13 cellular contexts compared by ENCODE assay signal in the genomic region with DNA sequence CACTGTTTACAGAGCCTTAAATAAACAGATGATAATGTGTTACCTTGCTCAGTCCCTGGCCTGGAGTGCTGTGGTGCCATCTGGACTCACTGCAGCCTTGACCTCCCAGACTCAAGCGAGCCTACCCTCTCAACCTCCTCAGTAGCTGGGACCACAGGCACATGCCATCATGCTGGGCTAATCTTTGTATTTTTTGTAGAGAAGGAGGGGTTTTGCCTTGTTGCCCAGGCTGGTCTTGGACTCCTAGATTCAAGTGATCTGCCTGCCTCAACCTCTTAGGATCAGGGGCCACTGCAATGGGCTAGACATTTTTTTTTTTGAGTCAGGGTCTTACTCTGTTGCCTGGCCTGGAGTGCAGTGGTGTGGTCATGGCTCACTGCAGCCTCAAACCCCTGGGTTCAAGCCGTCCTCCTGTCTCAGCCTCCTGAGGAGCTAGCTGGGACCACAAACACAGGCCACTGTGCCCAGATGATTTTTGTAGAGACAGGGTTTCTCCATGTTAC. TPM values are rescaled to one million over a fixed set of nuclear protein-coding genes. Genes with fewer than 3 reads are reported as not detected.
DNase-seq lines count a peak whose midpoint lies in the region; ATAC-seq, FAIRE-seq and TF ChIP-seq lines count a peak whose summit lies in the region.
"Had no signal": no experiment of that assay in that cellular context is flagged by ENCODE, and none has a peak within 500 bp of the region (broad histone marks: within the 10 kb centered on the region; RNA-seq: fewer than 3 reads in every experiment).

No MANE protein-coding gene starts in this region.

- 64% methylated on average over 2 of the region's 2 CpGs for WGBS in K562 (ENCODE audit: insufficient coverage, low coverage, missing lambda C conversion rate)

- no peak overlapping the region for H2AFZ ChIP-seq in K562 (ENCODE audit: low read depth, low read length)

- no peaks in the 10 kb centered on the region for H3K27me3 ChIP-seq in CD4-positive, alpha-beta memory T cell (ENCODE audit: insufficient read depth, low read length)
- H3K27me3 ChIP-seq in K562 (ENCODE audit: control insufficient read depth in 2 of 2, insufficient read depth in 2 of 2, low read length in 2 of 2): no peaks in the 10 kb centered on the region
- H3K27me3 ChIP-seq: SJSA1 had no signal

- no peak overlapping the region for H3K4me2 ChIP-seq in K562 (ENCODE audit: insufficient read depth, low read length)

- H3K4me3 Mint-ChIP-seq in CD4-positive, alpha-beta memory T cell: peak overlapping the region in 5 of 8 donors; percentile 32 to 92 (median 44)
- no peak overlapping the region for H3K4me3 Mint-ChIP-seq in nephron progenitor cell

- peaks cover 4% of the 10 kb centered on the region; the same call in 2 of the 3 replicates for H3K79me2 ChIP-seq in K562 (ENCODE audit: control insufficient read depth, insufficient read depth, low read length)

- TF ChIP-seq EP300 in K562 (IDR thresholded peaks at IDR 0.05; ENCODE audit: low read length): no peak

- H3K27me3 Mint-ChIP-seq in CD4-positive, alpha-beta memory T cell: no peaks in the 10 kb centered on the region
- peaks cover 9% of the 10 kb centered on the region for H3K27me3 Mint-ChIP-seq in nephron progenitor cell (ENCODE audit: low read depth, poor library complexity)

- ATAC-seq in K562 (no peak), SK-N-SH treated with all-trans-retinoic acid at 6 μM for 48 hours (no peak)

- in situ Hi-C loops in K562 (cut with MboI): no loop called here

- H3K9me3 Mint-ChIP-seq in CD4-positive, alpha-beta memory T cell: no peaks in the 10 kb centered on the region
- H3K9me3 Mint-ChIP-seq in nephron progenitor cell: no peaks in the 10 kb centered on the region

- CTCF ChIA-PET in CD4-positive, alpha-beta memory T cell (lab: Charles Lee; ENCODE audit: partially characterized antibody): interaction anchor here (0.7 to 4.0 kb wide), 7 partner anchors 12 to 466 kb away, joined by 3 to 27 read pairs (median 5); no protein-coding TSS in a partner anchor
- CTCF ChIA-PET in K562 (lab: Yijun Ruan, JAX; ENCODE audit: low intra/inter-chr PET ratio): no interaction called here

- H3K36me3 Mint-ChIP-seq in CD4-positive, alpha-beta memory T cell: no peaks in the 10 kb centered on the region
- H3K36me3 Mint-ChIP-seq in nephron progenitor cell (ENCODE audit: low read depth): no peaks in the 10 kb centered on the region

- H3K9me1 ChIP-seq in K562 (ENCODE audit: control insufficient read depth, insufficient read depth, low read length): no peaks in the 10 kb centered on the region

- TF ChIP-seq CTCF in K562 (IDR thresholded peaks at IDR 0.05 in 2 of 3, conservative IDR thresholded peaks at IDR 0.05 in 1 of 3; ENCODE audit: insufficient read depth in 2 of 3, low read depth in 1 of 3, low read length in 3 of 3): no peak
- no peak for TF ChIP-seq CTCF in nephron progenitor cell (IDR thresholded peaks at IDR 0.05)

- H3K36me3 ChIP-seq in CD4-positive, alpha-beta memory T cell (ENCODE audit: insufficient read depth, low read length): no peaks in the 10 kb centered on the region
- H3K36me3 ChIP-seq in KOPT-K1 (ENCODE audit: insufficient read depth, low read length): no peaks in the 10 kb centered on the region
- no peaks in the 10 kb centered on the region for H3K36me3 ChIP-seq in K562 (ENCODE audit: control insufficient read depth, insufficient read depth, low read length)
- H3K36me3 ChIP-seq: SJSA1 had no signal

- no TSS peak for BruUV-seq in K562 (replicated peaks; lab: Mats Ljungman, UMichigan)

- no peak for TF ChIP-seq POLR2A in K562 (conservative IDR thresholded peaks at IDR 0.05)

- H4K20me1 ChIP-seq in K562 (replicated peaks; ENCODE audit: control insufficient read depth, insufficient read depth, low read length): no peaks in the 10 kb centered on the region

- H3K27ac ChIP-seq in CD4-positive, alpha-beta memory T cell (ENCODE audit: low read depth, low read length): no peak overlapping the region
- H3K27ac ChIP-seq in KOPT-K1 (ENCODE audit: low read depth, low read length, poor library complexity, severe bottlenecking) (peak overlapping the region; percentile 79), K562 (ENCODE audit: extremely low read depth, low read depth, low read length) (peak overlapping the region; percentile 27; the same call in 1 of the 3 replicates)
- H3K27ac ChIP-seq: SJSA1 had no signal

- H3K4me1 ChIP-seq in CD4-positive, alpha-beta memory T cell (ENCODE audit: insufficient read depth, low read length): peaks cover 40% of the 10 kb centered on the region
- peaks cover 41 to 72% of the 10 kb centered on the region in 2 experiments for H3K4me1 ChIP-seq in K562 (replicated peaks in 1 of 2; ENCODE audit: control insufficient read depth in 2 of 2, insufficient read depth in 2 of 2, low read length in 2 of 2)

- POLR2A ChIA-PET in CD4-positive, alpha-beta memory T cell (lab: Charles Lee; ENCODE audit: partially characterized antibody): interaction anchor here (1.1 to 2.7 kb wide), 9 partner anchors 10 to 143 kb away, joined by 3 to 10 read pairs (median 5); a partner anchor contains a TSS
- POLR2A ChIA-PET in K562 (lab: Yijun Ruan, JAX): interaction anchor here (0.8 to 1.3 kb wide), 2 partner anchors 11 to 242 kb away, joined by 3 to 11 read pairs; no protein-coding TSS in a partner anchor

- no peaks in the 10 kb centered on the region for H3K9me3 ChIP-seq in CD4-positive, alpha-beta memory T cell (ENCODE audit: control insufficient read depth in 1 of 2, low read length in 2 of 2)
- H3K9me3 ChIP-seq in KOPT-K1 (ENCODE audit: insufficient read depth, low read length, poor library complexity, severe bottlenecking) (no peaks in the 10 kb centered on the region), K562 (replicated peaks; ENCODE audit: control insufficient read depth, insufficient read depth, low read depth, low read length) (no peaks in the 10 kb centered on the region)
- H3K9me3 ChIP-seq: SJSA1 had no signal

- peaks cover 21 to 53% (median 39%) of the 10 kb centered on the region in 4 donors for H3K4me1 Mint-ChIP-seq in CD4-positive, alpha-beta memory T cell
- H3K4me1 Mint-ChIP-seq in nephron progenitor cell: peaks cover 57% of the 10 kb centered on the region

- H3K9ac ChIP-seq in K562 (ENCODE audit: insufficient read depth in 1 of 2, low read depth in 2 of 2, low read length in 2 of 2): peak overlapping the region in 1 of 2 experiments; percentile 23; a peak in 1 of 4 replicates

- peak overlapping the region; percentile 4 to 86 (median 73) for H3K27ac Mint-ChIP-seq in CD4-positive, alpha-beta memory T cell
- peak overlapping the region; percentile 81 for H3K27ac Mint-ChIP-seq in nephron progenitor cell

- TF ChIP-seq RAD21 in K562 (CRISPR knock-in tag; conservative IDR thresholded peaks at IDR 0.05 in 1 of 2, IDR thresholded peaks at IDR 0.05 in 1 of 2): no peak

- intact Hi-C loops in CD4-positive, alpha-beta memory T cell (cut with micrococcal nuclease): loop anchor here (5.0 kb wide), 2 partner anchors 46 to 146 kb away; a partner anchor contains a TSS
- intact Hi-C loops in K562 (cut with micrococcal nuclease): no loop called here

- no peak for DNase-seq in CD4-positive, alpha-beta memory T cell
- DNase-seq in K562 (ENCODE audit: extremely low read depth in 1 of 4, low spot score in 3 of 4): no peak
- DNase-seq in nephron progenitor cell: no peak
- no peak for DNase-seq in dermis blood vessel endothelial cell
- DNase-seq in urothelium cell line (ENCODE audit: low spot score): no peak
- no peak for DNase-seq in activated effector memory CD4-positive, alpha-beta T cell treated with Interleukin-2 at 50 U/mL for 16 hours
- DNase-seq: NCI-H187; stimulated activated naive CD4-positive, alpha-beta T cell treated with Interleukin-2 at 50 U/mL for 16 hours had no signal

- FAIRE-seq in K562 (lab: Jason Lieb, UNC): no peak
- FAIRE-seq in urothelium cell line (lab: Jason Lieb, UNC): no peak
- FAIRE-seq: bronchial epithelial cell, H1 had no signal

- no peak overlapping the region for H3K4me3 ChIP-seq in CD4-positive, alpha-beta memory T cell (ENCODE audit: low read length in 2 of 2)
- no peak overlapping the region for H3K4me3 ChIP-seq in K562

RNA-seq across cellular contexts. Expression of a gene that starts 5.0 kb away (rescaled TPM):
- total RNA-seq in CD4-positive, alpha-beta memory T cell: 10 to 100 TPM; 20.6 to 22.8 TPM
- 10 to 100 TPM in 1 of 2 donors, 1 to 10 TPM in 1; 8.5 to 15.5 TPM for polyA plus RNA-seq in CD4-positive, alpha-beta memory T cell
- total RNA-seq in K562 (2011; cell fraction: chromatin; rRNA removed; ENCODE audit: low replicate concordance): 16.1 and 63.4 TPM in 2 replicates
- 75.0 and 82.4 TPM in 2 replicates for total RNA-seq in K562 (2011; cell fraction: nucleolus; rRNA removed)
- total RNA-seq in K562 (2011; cell fraction: nucleoplasm; rRNA removed): 39.3 and 45.6 TPM in 2 replicates
- 13.9 and 14.0 TPM in 2 replicates for total RNA-seq in K562 (2014; rRNA removed)
- 2.6 and 3.6 TPM in 2 replicates for total RNA-seq in K562 (2014; rRNA removed; fragmentation: Illumina TruSeq; extraction: Trizol)
- total RNA-seq in K562 (2015; rRNA removed; fragmentation: Illumina TruSeq; extraction: Trizol): 9.3 and 10.7 TPM in 2 replicates
- 18.0 and 21.5 TPM in 2 replicates for total RNA-seq in K562 (2021)
- 8.5 and 8.6 TPM in 2 replicates for polyA plus RNA-seq in K562 (2011; rRNA removed)
- 7.8 and 21.4 TPM in 2 replicates for polyA plus RNA-seq in K562 (2011; cell fraction: cytosol; rRNA removed)
- polyA plus RNA-seq in K562 (2011; cell fraction: nucleus; rRNA removed): 29.1 and 66.7 TPM in 2 replicates
- 10.6 and 14.8 TPM in 2 replicates for polyA plus RNA-seq in K562 (2012)
- polyA plus RNA-seq in K562 (2014; fragmentation: Illumina TruSeq; extraction: Trizol): 6.2 and 12.7 TPM in 2 replicates
- under 1 TPM; 0.04 to 0.21 TPM for polyA plus RNA-seq in K562 (2014; fragmentation: Nextera tagmentation; extraction: Ambion mirVana)
- 17.2 and 20.8 TPM in 2 replicates for polyA plus RNA-seq in K562 (2014; rRNA removed)
- 2.3 and 6.4 TPM in 2 replicates for polyA minus RNA-seq in K562 (2011; rRNA and poly(A)+ RNA removed)
- polyA minus RNA-seq in K562 (2011; cell fraction: cytosol; rRNA and poly(A)+ RNA removed): 3.2 and 8.1 TPM in 2 replicates
- 17.4 and 22.3 TPM in 2 replicates for polyA minus RNA-seq in K562 (2011; cell fraction: nucleus; rRNA and poly(A)+ RNA removed)
- 44.9 and 53.3 TPM in 2 replicates for total RNA-seq in dermis blood vessel endothelial cell

RNA-seq across cellular contexts. Expression of a gene that starts 21.7 kb away (rescaled TPM):
- total RNA-seq in CD4-positive, alpha-beta memory T cell: 1 to 10 TPM; 1.2 TPM
- under 1 TPM; 0.07 to 0.88 TPM for polyA plus RNA-seq in CD4-positive, alpha-beta memory T cell
- 3.9 and 8.6 TPM in 2 replicates for total RNA-seq in K562 (2011; cell fraction: chromatin; rRNA removed; ENCODE audit: low replicate concordance)
- 9.5 TPM in 2 replicates for total RNA-seq in K562 (2011; cell fraction: nucleolus; rRNA removed)
- 5.4 and 5.5 TPM in 2 replicates for total RNA-seq in K562 (2011; cell fraction: nucleoplasm; rRNA removed)
- 21.1 and 25.0 TPM in 2 replicates for total RNA-seq in K562 (2014; rRNA removed)
- 1.1 and 1.3 TPM in 2 replicates for total RNA-seq in K562 (2014; rRNA removed; fragmentation: Illumina TruSeq; extraction: Trizol)
- 6.7 and 7.1 TPM in 2 replicates for total RNA-seq in K562 (2015; rRNA removed; fragmentation: Illumina TruSeq; extraction: Trizol)
- total RNA-seq in K562 (2021): 12.9 and 13.9 TPM in 2 replicates
- 3.6 and 5.3 TPM in 2 replicates for polyA plus RNA-seq in K562 (2011; rRNA removed)
- 6.4 and 18.6 TPM in 2 replicates for polyA plus RNA-seq in K562 (2011; cell fraction: cytosol; rRNA removed)
- 3.8 and 8.0 TPM in 2 replicates for polyA plus RNA-seq in K562 (2011; cell fraction: nucleus; rRNA removed)
- 10.9 and 13.0 TPM in 2 replicates for polyA plus RNA-seq in K562 (2012)
- 1.6 and 7.0 TPM in 2 replicates for polyA plus RNA-seq in K562 (2014; fragmentation: Illumina TruSeq; extraction: Trizol)
- polyA plus RNA-seq in K562 (2014; fragmentation: Nextera tagmentation; extraction: Ambion mirVana): under 1 TPM; 0.55 to 0.73 TPM
- polyA plus RNA-seq in K562 (2014; rRNA removed): 17.0 and 17.3 TPM in 2 replicates
- 0.66 and 0.84 TPM in 2 replicates for polyA minus RNA-seq in K562 (2011; rRNA and poly(A)+ RNA removed)
- polyA minus RNA-seq in K562 (2011; cell fraction: cytosol; rRNA and poly(A)+ RNA removed): 4.9 and 8.0 TPM in 2 replicates
- polyA minus RNA-seq in K562 (2011; cell fraction: nucleus; rRNA and poly(A)+ RNA removed): 2.3 and 2.7 TPM in 2 replicates
- 0.23 and 0.34 TPM in 2 replicates for total RNA-seq in dermis blood vessel endothelial cell

RNA-seq across cellular contexts. Expression of a gene that starts 30.9 kb away (rescaled TPM):
- total RNA-seq in CD4-positive, alpha-beta memory T cell: 10 to 100 TPM; 65.2 to 71.1 TPM
- polyA plus RNA-seq in CD4-positive, alpha-beta memory T cell: 10 to 100 TPM; 44.6 to 66.0 TPM
- 117 and 276 TPM in 2 replicates for total RNA-seq in K562 (2011; cell fraction: chromatin; rRNA removed; ENCODE audit: low replicate concordance)
- 148 and 164 TPM in 2 replicates for total RNA-seq in K562 (2011; cell fraction: nucleolus; rRNA removed)
- total RNA-seq in K562 (2011; cell fraction: nucleoplasm; rRNA removed): 145 and 162 TPM in 2 replicates
- total RNA-seq in K562 (2014; rRNA removed) (43.5 and 62.9 TPM in 2 replicates), K562 (2014; rRNA removed; fragmentation: Illumina TruSeq; extraction: Trizol) (33.3 and 43.2 TPM in 2 replicates), K562 (2015; rRNA removed; fragmentation: Illumina TruSeq; extraction: Trizol) (25.4 and 32.0 TPM in 2 replicates), K562 (2021) (167 and 175 TPM in 2 replicates), dermis blood vessel endothelial cell (9.5 and 33.9 TPM in 2 replicates)
- polyA plus RNA-seq in K562 (2011; rRNA removed) (38.7 and 58.6 TPM in 2 replicates), K562 (2014; fragmentation: Illumina TruSeq; extraction: Trizol) (99.8 and 139 TPM in 2 replicates), K562 (2014; fragmentation: Nextera tagmentation; extraction: Ambion mirVana) (10 to 100 TPM; 62.3 to 80.6 TPM), K562 (2014; rRNA removed) (80.5 and 95.2 TPM in 2 replicates)
- polyA plus RNA-seq in K562 (2011; cell fraction: cytosol; rRNA removed): 34.8 and 93.5 TPM in 2 replicates
- 262 and 432 TPM in 2 replicates for polyA plus RNA-seq in K562 (2011; cell fraction: nucleus; rRNA removed)
- 137 and 160 TPM in 2 replicates for polyA plus RNA-seq in K562 (2012)
- 19.9 and 27.4 TPM in 2 replicates for polyA minus RNA-seq in K562 (2011; rRNA and poly(A)+ RNA removed)
- polyA minus RNA-seq in K562 (2011; cell fraction: cytosol; rRNA and poly(A)+ RNA removed): 39.1 and 51.2 TPM in 2 replicates
- 39.4 and 40.0 TPM in 2 replicates for polyA minus RNA-seq in K562 (2011; cell fraction: nucleus; rRNA and poly(A)+ RNA removed)

RNA-seq across cellular contexts. Expression of a gene that starts 35.9 kb away (rescaled TPM):
- total RNA-seq in CD4-positive, alpha-beta memory T cell: 10 to 100 TPM; 73.3 to 73.7 TPM
- polyA plus RNA-seq in CD4-positive, alpha-beta memory T cell: 10 to 100 TPM; 38.1 to 53.6 TPM
- total RNA-seq in K562 (2011; cell fraction: chromatin; rRNA removed; ENCODE audit: low replicate concordance): 94.6 and 259 TPM in 2 replicates
- 158 and 168 TPM in 2 replicates for total RNA-seq in K562 (2011; cell fraction: nucleolus; rRNA removed)
- total RNA-seq in K562 (2011; cell fraction: nucleoplasm; rRNA removed): 148 and 161 TPM in 2 replicates
- total RNA-seq in K562 (2014; rRNA removed) (42.9 and 51.6 TPM in 2 replicates), K562 (2014; rRNA removed; fragmentation: Illumina TruSeq; extraction: Trizol) (41.2 and 45.4 TPM in 2 replicates), K562 (2015; rRNA removed; fragmentation: Illumina TruSeq; extraction: Trizol) (47.6 and 48.6 TPM in 2 replicates), K562 (2021) (50.0 and 55.1 TPM in 2 replicates), dermis blood vessel endothelial cell (33.0 and 34.5 TPM in 2 replicates)
- polyA plus RNA-seq in K562 (2011; rRNA removed) (41.8 and 58.9 TPM in 2 replicates), K562 (2014; fragmentation: Illumina TruSeq; extraction: Trizol) (71.5 and 84.2 TPM in 2 replicates), K562 (2014; fragmentation: Nextera tagmentation; extraction: Ambion mirVana) (100 to 1,000 TPM in 1 of 2 experiments, 10 to 100 TPM in 1; 82.7 to 100 TPM), K562 (2014; rRNA removed) (71.3 and 82.0 TPM in 2 replicates)
- 35.1 and 46.5 TPM in 2 replicates for polyA plus RNA-seq in K562 (2011; cell fraction: cytosol; rRNA removed)
- polyA plus RNA-seq in K562 (2011; cell fraction: nucleus; rRNA removed): 76.8 and 145 TPM in 2 replicates
- 46.8 and 71.4 TPM in 2 replicates for polyA plus RNA-seq in K562 (2012)
- polyA minus RNA-seq in K562 (2011; rRNA and poly(A)+ RNA removed): 42.5 and 66.7 TPM in 2 replicates
- polyA minus RNA-seq in K562 (2011; cell fraction: cytosol; rRNA and poly(A)+ RNA removed): 16.9 and 28.1 TPM in 2 replicates
- 36.9 and 49.1 TPM in 2 replicates for polyA minus RNA-seq in K562 (2011; cell fraction: nucleus; rRNA and poly(A)+ RNA removed)

RNA-seq across cellular contexts. Expression of a gene that starts 46.5 kb away (rescaled TPM):
- 1 to 10 TPM; 3.4 to 4.5 TPM for total RNA-seq in CD4-positive, alpha-beta memory T cell
- polyA plus RNA-seq in CD4-positive, alpha-beta memory T cell: 1 to 10 TPM in 1 of 2 donors, under 1 TPM in 1; 0.93 to 1.9 TPM
- total RNA-seq in K562 (2011; cell fraction: chromatin; rRNA removed; ENCODE audit: low replicate concordance): 63.5 and 83.8 TPM in 2 replicates
- 39.0 and 45.4 TPM in 2 replicates for total RNA-seq in K562 (2011; cell fraction: nucleolus; rRNA removed)
- 59.4 and 78.8 TPM in 2 replicates for total RNA-seq in K562 (2011; cell fraction: nucleoplasm; rRNA removed)
- 46.7 and 50.8 TPM in 2 replicates for total RNA-seq in K562 (2014; rRNA removed)
- total RNA-seq in K562 (2014; rRNA removed; fragmentation: Illumina TruSeq; extraction: Trizol): 28.1 and 31.6 TPM in 2 replicates
- total RNA-seq in K562 (2015; rRNA removed; fragmentation: Illumina TruSeq; extraction: Trizol): 26.2 and 27.9 TPM in 2 replicates
- total RNA-seq in K562 (2021): 29.3 and 34.4 TPM in 2 replicates
- 25.6 and 32.8 TPM in 2 replicates for polyA plus RNA-seq in K562 (2011; rRNA removed)
- polyA plus RNA-seq in K562 (2011; cell fraction: cytosol; rRNA removed): 11.3 and 14.9 TPM in 2 replicates
- polyA plus RNA-seq in K562 (2011; cell fraction: nucleus; rRNA removed): 96.3 and 104 TPM in 2 replicates
- polyA plus RNA-seq in K562 (2012): 33.2 and 36.0 TPM in 2 replicates
- polyA plus RNA-seq in K562 (2014; fragmentation: Illumina TruSeq; extraction: Trizol): 48.3 and 50.5 TPM in 2 replicates
- 10 to 100 TPM; 13.8 to 16.0 TPM for polyA plus RNA-seq in K562 (2014; fragmentation: Nextera tagmentation; extraction: Ambion mirVana)
- polyA plus RNA-seq in K562 (2014; rRNA removed): 64.0 and 65.6 TPM in 2 replicates
- 17.9 and 20.6 TPM in 2 replicates for polyA minus RNA-seq in K562 (2011; rRNA and poly(A)+ RNA removed)
- polyA minus RNA-seq in K562 (2011; cell fraction: cytosol; rRNA and poly(A)+ RNA removed): 4.3 and 7.2 TPM in 2 replicates
- 24.5 and 27.0 TPM in 2 replicates for polyA minus RNA-seq in K562 (2011; cell fraction: nucleus; rRNA and poly(A)+ RNA removed)
- total RNA-seq in dermis blood vessel endothelial cell: 4.9 and 5.5 TPM in 2 replicates
